In the genomic region with DNA sequence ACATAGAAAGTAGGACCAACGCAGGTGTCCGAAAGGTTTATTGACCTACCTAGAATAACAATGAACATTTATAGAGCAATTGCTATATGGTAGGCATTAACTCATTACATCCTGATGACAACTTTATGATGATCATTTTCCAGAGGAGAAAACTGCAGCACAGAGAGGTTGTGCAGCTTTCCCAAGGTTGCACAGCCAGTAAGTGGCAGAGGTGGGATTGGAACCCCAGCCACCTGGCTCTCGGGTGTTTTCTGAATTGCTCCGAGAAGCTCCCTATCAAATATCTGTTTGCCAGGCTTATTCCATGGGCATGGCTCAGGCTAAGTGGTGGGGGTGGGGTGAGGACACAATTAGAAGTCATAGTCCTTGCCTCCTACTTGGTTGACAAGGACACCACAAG, we compare ENCODE assay signal across 1 cellular context.
TF ChIP-seq lines count a peak whose summit lies in the region.

No MANE protein-coding gene starts in this region.

TF ChIP-seq in K562, 482 proteins besides CTCF, POLR2A, EP300 and RAD21:
- TF ChIP-seq, protein P1, sequence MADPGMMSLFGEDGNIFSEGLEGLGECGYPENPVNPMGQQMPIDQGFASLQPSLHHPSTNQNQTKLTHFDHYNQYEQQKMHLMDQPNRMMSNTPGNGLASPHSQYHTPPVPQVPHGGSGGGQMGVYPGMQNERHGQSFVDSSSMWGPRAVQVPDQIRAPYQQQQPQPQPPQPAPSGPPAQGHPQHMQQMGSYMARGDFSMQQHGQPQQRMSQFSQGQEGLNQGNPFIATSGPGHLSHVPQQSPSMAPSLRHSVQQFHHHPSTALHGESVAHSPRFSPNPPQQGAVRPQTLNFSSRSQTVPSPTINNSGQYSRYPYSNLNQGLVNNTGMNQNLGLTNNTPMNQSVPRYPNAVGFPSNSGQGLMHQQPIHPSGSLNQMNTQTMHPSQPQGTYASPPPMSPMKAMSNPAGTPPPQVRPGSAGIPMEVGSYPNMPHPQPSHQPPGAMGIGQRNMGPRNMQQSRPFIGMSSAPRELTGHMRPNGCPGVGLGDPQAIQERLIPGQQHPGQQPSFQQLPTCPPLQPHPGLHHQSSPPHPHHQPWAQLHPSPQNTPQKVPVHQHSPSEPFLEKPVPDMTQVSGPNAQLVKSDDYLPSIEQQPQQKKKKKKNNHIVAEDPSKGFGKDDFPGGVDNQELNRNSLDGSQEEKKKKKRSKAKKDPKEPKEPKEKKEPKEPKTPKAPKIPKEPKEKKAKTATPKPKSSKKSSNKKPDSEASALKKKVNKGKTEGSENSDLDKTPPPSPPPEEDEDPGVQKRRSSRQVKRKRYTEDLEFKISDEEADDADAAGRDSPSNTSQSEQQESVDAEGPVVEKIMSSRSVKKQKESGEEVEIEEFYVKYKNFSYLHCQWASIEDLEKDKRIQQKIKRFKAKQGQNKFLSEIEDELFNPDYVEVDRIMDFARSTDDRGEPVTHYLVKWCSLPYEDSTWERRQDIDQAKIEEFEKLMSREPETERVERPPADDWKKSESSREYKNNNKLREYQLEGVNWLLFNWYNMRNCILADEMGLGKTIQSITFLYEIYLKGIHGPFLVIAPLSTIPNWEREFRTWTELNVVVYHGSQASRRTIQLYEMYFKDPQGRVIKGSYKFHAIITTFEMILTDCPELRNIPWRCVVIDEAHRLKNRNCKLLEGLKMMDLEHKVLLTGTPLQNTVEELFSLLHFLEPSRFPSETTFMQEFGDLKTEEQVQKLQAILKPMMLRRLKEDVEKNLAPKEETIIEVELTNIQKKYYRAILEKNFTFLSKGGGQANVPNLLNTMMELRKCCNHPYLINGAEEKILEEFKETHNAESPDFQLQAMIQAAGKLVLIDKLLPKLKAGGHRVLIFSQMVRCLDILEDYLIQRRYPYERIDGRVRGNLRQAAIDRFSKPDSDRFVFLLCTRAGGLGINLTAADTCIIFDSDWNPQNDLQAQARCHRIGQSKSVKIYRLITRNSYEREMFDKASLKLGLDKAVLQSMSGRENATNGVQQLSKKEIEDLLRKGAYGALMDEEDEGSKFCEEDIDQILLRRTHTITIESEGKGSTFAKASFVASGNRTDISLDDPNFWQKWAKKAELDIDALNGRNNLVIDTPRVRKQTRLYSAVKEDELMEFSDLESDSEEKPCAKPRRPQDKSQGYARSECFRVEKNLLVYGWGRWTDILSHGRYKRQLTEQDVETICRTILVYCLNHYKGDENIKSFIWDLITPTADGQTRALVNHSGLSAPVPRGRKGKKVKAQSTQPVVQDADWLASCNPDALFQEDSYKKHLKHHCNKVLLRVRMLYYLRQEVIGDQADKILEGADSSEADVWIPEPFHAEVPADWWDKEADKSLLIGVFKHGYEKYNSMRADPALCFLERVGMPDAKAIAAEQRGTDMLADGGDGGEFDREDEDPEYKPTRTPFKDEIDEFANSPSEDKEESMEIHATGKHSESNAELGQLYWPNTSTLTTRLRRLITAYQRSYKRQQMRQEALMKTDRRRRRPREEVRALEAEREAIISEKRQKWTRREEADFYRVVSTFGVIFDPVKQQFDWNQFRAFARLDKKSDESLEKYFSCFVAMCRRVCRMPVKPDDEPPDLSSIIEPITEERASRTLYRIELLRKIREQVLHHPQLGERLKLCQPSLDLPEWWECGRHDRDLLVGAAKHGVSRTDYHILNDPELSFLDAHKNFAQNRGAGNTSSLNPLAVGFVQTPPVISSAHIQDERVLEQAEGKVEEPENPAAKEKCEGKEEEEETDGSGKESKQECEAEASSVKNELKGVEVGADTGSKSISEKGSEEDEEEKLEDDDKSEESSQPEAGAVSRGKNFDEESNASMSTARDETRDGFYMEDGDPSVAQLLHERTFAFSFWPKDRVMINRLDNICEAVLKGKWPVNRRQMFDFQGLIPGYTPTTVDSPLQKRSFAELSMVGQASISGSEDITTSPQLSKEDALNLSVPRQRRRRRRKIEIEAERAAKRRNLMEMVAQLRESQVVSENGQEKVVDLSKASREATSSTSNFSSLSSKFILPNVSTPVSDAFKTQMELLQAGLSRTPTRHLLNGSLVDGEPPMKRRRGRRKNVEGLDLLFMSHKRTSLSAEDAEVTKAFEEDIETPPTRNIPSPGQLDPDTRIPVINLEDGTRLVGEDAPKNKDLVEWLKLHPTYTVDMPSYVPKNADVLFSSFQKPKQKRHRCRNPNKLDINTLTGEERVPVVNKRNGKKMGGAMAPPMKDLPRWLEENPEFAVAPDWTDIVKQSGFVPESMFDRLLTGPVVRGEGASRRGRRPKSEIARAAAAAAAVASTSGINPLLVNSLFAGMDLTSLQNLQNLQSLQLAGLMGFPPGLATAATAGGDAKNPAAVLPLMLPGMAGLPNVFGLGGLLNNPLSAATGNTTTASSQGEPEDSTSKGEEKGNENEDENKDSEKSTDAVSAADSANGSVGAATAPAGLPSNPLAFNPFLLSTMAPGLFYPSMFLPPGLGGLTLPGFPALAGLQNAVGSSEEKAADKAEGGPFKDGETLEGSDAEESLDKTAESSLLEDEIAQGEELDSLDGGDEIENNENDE (IDR thresholded peaks at IDR 0.05; ENCODE audit: low read depth, low read length): no peak
- TF ChIP-seq HNRNPK (IDR thresholded peaks at IDR 0.05; ENCODE audit: low read depth, low read length, poor library complexity, severe bottlenecking): no peak
- no peak for TF ChIP-seq BRF1 (IDR thresholded peaks at IDR 0.05; ENCODE audit: borderline replicate concordance, extremely low read depth, insufficient read length)
- no peak for TF ChIP-seq CREB1 (IDR thresholded peaks at IDR 0.05)
- no peak for TF ChIP-seq CREB1 (CRISPR knock-in tag; IDR thresholded peaks at IDR 0.05)
- TF ChIP-seq, protein P2, sequence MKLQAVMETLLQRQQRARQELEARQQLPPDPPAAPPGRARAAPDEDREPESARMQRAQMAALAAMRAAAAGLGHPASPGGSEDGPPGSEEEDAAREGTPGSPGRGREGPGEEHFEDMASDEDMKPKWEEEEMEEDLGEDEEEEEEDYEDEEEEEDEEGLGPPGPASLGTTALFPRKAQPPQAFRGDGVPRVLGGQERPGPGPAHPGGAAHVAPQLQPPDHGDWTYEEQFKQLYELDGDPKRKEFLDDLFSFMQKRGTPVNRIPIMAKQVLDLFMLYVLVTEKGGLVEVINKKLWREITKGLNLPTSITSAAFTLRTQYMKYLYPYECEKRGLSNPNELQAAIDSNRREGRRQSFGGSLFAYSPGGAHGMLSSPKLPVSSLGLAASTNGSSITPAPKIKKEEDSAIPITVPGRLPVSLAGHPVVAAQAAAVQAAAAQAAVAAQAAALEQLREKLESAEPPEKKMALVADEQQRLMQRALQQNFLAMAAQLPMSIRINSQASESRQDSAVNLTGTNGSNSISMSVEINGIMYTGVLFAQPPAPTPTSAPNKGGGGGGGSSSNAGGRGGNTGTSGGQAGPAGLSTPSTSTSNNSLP (IDR thresholded peaks at IDR 0.05; ENCODE audit: borderline replicate concordance, low read depth, low read length): no peak
- peak; percentile 64 for TF ChIP-seq RBM25 (IDR thresholded peaks at IDR 0.05; ENCODE audit: low read depth, low read length, severe bottlenecking)
- TF ChIP-seq JUN (IDR thresholded peaks at IDR 0.05; ENCODE audit: borderline replicate concordance, low read depth, low read length): no peak
- no peak for TF ChIP-seq JUN (CRISPR knock-in tag; IDR thresholded peaks at IDR 0.05; ENCODE audit: borderline replicate concordance)
- peak; percentile 54; the same call in 1 of the 2 replicates for TF ChIP-seq BCOR (IDR thresholded peaks at IDR 0.05)
- TF ChIP-seq KDM1A (IDR thresholded peaks at IDR 0.05): peak; percentile 37 to 56; a peak in 3 of 4 replicates
- no peak for TF ChIP-seq XRCC5 (IDR thresholded peaks at IDR 0.05; ENCODE audit: low read depth, low read length)
- TF ChIP-seq CEBPB (tag; IDR thresholded peaks at IDR 0.05): no peak
- TF ChIP-seq ZFP36 (IDR thresholded peaks at IDR 0.05; ENCODE audit: low read depth, low read length, partially characterized antibody): peak; percentile 76
- TF ChIP-seq ZNF76 (CRISPR knock-in tag; IDR thresholded peaks at IDR 0.05; ENCODE audit: borderline replicate concordance): no peak
- no peak for TF ChIP-seq SRSF1 (IDR thresholded peaks at IDR 0.05; ENCODE audit: low read depth, low read length)
- TF ChIP-seq RAD51 (IDR thresholded peaks at IDR 0.05; ENCODE audit: borderline replicate concordance, low read depth): no peak
- no peak for TF ChIP-seq ZBTB1 (CRISPR knock-in tag; IDR thresholded peaks at IDR 0.05; ENCODE audit: borderline replicate concordance, low read depth)
TF ChIP-seq in K562: peak in this region for 4.
